18 cellular contexts compared by ENCODE assay signal in genomic region chr16:51147776-51148673, GRCh38. TPM values are rescaled to one million over a fixed set of nuclear protein-coding genes. Genes with fewer than 3 reads are reported as not detected.
DNase-seq lines count a peak whose midpoint lies in the region; TF ChIP-seq lines count a peak whose summit lies in the region.
"Had no signal": no experiment of that assay in that cellular context is flagged by ENCODE, and none has a peak within 500 bp of the region (broad histone marks: within the 10 kb centered on the region; RNA-seq: fewer than 3 reads in every experiment).

No MANE protein-coding gene starts in this region.

- TF ChIP-seq CTCF in WI38 (IDR thresholded peaks at IDR 0.05; ENCODE audit: low read depth, low read length) = no peak

- no peak overlapping the region for H3K14ac ChIP-seq in neuronal stem cell (ENCODE audit: low read length)

- H2BK15ac ChIP-seq in neuronal stem cell (ENCODE audit: low read length) = no peak overlapping the region

- no peak overlapping the region for H4K8ac ChIP-seq in neuronal stem cell (ENCODE audit: low read depth, low read length)

- no CpG with 5 or more reads among the region's 3 CpGs for WGBS in neuronal stem cell (ENCODE audit: extremely low coverage in 2 of 2, insufficient read length in 2 of 2, insufficient replicate concordance in 1 of 2), 2 donors

- peaks cover 22% of the 10 kb centered on the region for H3K27me3 ChIP-seq in iPS-15b (ENCODE audit: control insufficient read depth, insufficient read depth, low read length)
- H3K27me3 ChIP-seq in neuronal stem cell (ENCODE audit: control insufficient read depth in 3 of 3, insufficient read depth in 3 of 3, low read depth in 1 of 3, low read length in 3 of 3) = no peaks in the 10 kb centered on the region
- H3K27me3 ChIP-seq: ovary had no signal

- H2BK12ac ChIP-seq in neuronal stem cell (ENCODE audit: low read length) = no peak overlapping the region

- no peak overlapping the region for H3K4ac ChIP-seq in neuronal stem cell (ENCODE audit: low read length)

- H3K23ac ChIP-seq in neuronal stem cell (ENCODE audit: low read depth, low read length, poor library complexity) = no peak overlapping the region

- H3K27ac ChIP-seq in neuronal stem cell (replicated peaks; ENCODE audit: low read length) = peak overlapping the region; percentile 57
- H3K27ac ChIP-seq: ovary had no signal

- H2BK5ac ChIP-seq in neuronal stem cell (ENCODE audit: low read length) = no peak overlapping the region

- H3K9me3 ChIP-seq in iPS-15b (ENCODE audit: control insufficient read depth, insufficient read depth, low read length) (no peaks in the 10 kb centered on the region), neuronal stem cell (replicated peaks in 1 of 2; ENCODE audit: control insufficient read depth in 2 of 2, insufficient read depth in 1 of 2, low read depth in 1 of 2, low read length in 2 of 2) (no peaks in the 10 kb centered on the region)
- H3K9me3 ChIP-seq: ovary, transverse colon had no signal

- peaks cover 22% of the 10 kb centered on the region for H3K4me1 ChIP-seq in iPS-15b (ENCODE audit: control insufficient read depth, insufficient read depth, low read length)
- peaks cover 4 to 46% of the 10 kb centered on the region in 2 donors for H3K4me1 ChIP-seq in neuronal stem cell (ENCODE audit: control insufficient read depth in 2 of 2, insufficient read depth in 1 of 2, low read depth in 1 of 2, low read length in 2 of 2)

- no peak overlapping the region for H2BK120ac ChIP-seq in neuronal stem cell (ENCODE audit: low read depth, low read length)

- H3K4me2 ChIP-seq in neuronal stem cell (ENCODE audit: insufficient read depth, low read length, poor library complexity, severe bottlenecking) = peak overlapping the region; percentile 56

- H3K9ac ChIP-seq in iPS-15b (ENCODE audit: low read depth, low read length) (no peak overlapping the region), neuronal stem cell (ENCODE audit: low read depth, low read length, poor library complexity) (no peak overlapping the region)

- H4K91ac ChIP-seq in neuronal stem cell (ENCODE audit: low read depth, low read length, poor library complexity) = no peak overlapping the region

- H3K4me3 ChIP-seq in WI38 (ENCODE audit: low read depth, low read length) (peak overlapping the region; percentile 92), iPS-15b (ENCODE audit: low read depth, low read length) (peak overlapping the region; percentile 12), neuronal stem cell (ENCODE audit: low read length in 2 of 2) (peak overlapping the region; percentile 67 to 98)
- H3K4me3 ChIP-seq: lung had no signal

- no peak overlapping the region for H2AK5ac ChIP-seq in neuronal stem cell (ENCODE audit: low read depth, low read length)

- peak overlapping the region; percentile 71 for H3K18ac ChIP-seq in neuronal stem cell (ENCODE audit: low read length)

- no peaks in the 10 kb centered on the region for H3K79me1 ChIP-seq in neuronal stem cell (ENCODE audit: low read depth, low read length)

- H3K36me3 ChIP-seq in iPS-15b (ENCODE audit: control insufficient read depth, insufficient read depth, low read length) (no peaks in the 10 kb centered on the region), neuronal stem cell (replicated peaks in 1 of 2; ENCODE audit: control insufficient read depth in 2 of 2, insufficient read depth in 2 of 2, low read length in 2 of 2) (no peaks in the 10 kb centered on the region)
- H3K36me3 ChIP-seq: ovary, transverse colon had no signal

- H2AFZ ChIP-seq in neuronal stem cell (ENCODE audit: low read length) = no peak overlapping the region

- peak; percentile 31 for DNase-seq in EH (ENCODE audit: low read depth)
- DNase-seq in neuronal stem cell (ENCODE audit: low spot score) = no peak
- DNase-seq in T-helper 2 cell = no peak
- DNase-seq in NCI-H2081 treated with DMSO at 0.1 percent for 48 hours (lab: John Stamatoyannopoulos, UW) = no peak
- DNase-seq in KG1 (lab: John Stamatoyannopoulos, UW) = no peak
- DNase-seq in activated CD4-positive, alpha-beta T cell treated with anti-CD3 and anti-CD28 coated beads, Interleukin-2, amount 50 U/mL, for 1 hour = no peak
- DNase-seq: activated CD4-positive, alpha-beta T cell treated with anti-CD3 and anti-CD28 coated beads, Interleukin-2, amount 50 U/mL, for 4 hours; anterior cingulate cortex; DMS53; NCI-H1417; NCI-H510A treated with DMSO at 0.1 percent for 48 hours; ovary; RPMI8226; T-helper 17 cell; transverse colon had no signal

RNA-seq across cellular contexts. Expression of gene SALL1, which starts 3.0 kb away (rescaled TPM):
- 81.5 TPM for polyA plus RNA-seq in neuronal stem cell (2013, experiment 1 of 2)
- 85.5 TPM for polyA plus RNA-seq in neuronal stem cell (2013, experiment 2 of 2)
- polyA plus RNA-seq: lung had no signal

Comparison
In these comparisons a context has a peak if more than half of its experiments do, and no peak if none do; other contexts are left out.
1. H3K4me3 ChIP-seq: peak in every context shown above with its lines; median percentile 92 in WI38; 82 in neuronal stem cell; 12 in iPS-15b.